ENCODE assay signal across 19 cellular contexts in the genomic region with DNA sequence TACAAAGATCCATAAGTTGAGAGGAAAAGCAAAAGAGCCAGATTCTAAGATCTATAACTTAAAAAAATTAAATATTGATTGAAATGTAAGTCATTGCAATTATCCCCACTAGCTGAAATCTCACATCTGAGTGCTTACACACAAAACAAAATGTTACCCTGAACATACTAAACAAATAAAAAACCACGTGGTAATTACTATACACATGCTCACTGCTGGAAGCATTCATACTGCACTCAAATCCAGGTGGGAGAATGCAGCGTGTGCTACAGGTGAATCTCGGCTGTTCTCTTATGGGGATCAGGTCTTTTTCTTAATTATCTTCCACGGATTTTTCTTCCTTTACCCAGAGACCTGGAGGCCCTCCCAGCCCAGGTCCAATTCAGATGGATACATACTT.
A peak's percentile ranks its signal among the peaks of the same experiment; 100 is the strongest.
DNase-seq lines count a peak whose midpoint lies in the region; ATAC-seq and TF ChIP-seq lines count a peak whose summit lies in the region.
"Had no signal": no experiment of that assay in that cellular context is flagged by ENCODE, and none has a peak within 500 bp of the region (broad histone marks: within the 10 kb centered on the region; RNA-seq: fewer than 3 reads in every experiment).

No MANE protein-coding gene starts in this region.

- 17 to 29% methylated on average over 4 of the region's 4 CpGs for WGBS in body of pancreas, 2 donors

- peaks cover 10% of the 10 kb centered on the region for H3K4me1 ChIP-seq in body of pancreas
- H3K4me1 ChIP-seq: BLaER1, HAP-1 had no signal

- H3K36me3 ChIP-seq in body of pancreas (replicated peaks in 1 of 2; ENCODE audit: insufficient read depth in 1 of 2, low read depth in 2 of 2): no peaks in the 10 kb centered on the region
- H3K36me3 ChIP-seq: BLaER1, HAP-1, SJCRH30 had no signal

- H3K4me3 ChIP-seq in body of pancreas: no peak overlapping the region
- H3K4me3 ChIP-seq: BLaER1, HAP-1, PC-9, SJCRH30 had no signal

- intact Hi-C loops in body of pancreas (cut with DNase I): no loop called here

- TF ChIP-seq POLR2A in body of pancreas (IDR thresholded peaks at IDR 0.05): no peak

- H3K27me3 ChIP-seq in body of pancreas: no peaks in the 10 kb centered on the region
- H3K27me3 ChIP-seq: SJCRH30 had no signal

- peak; percentile 48 for ATAC-seq in body of pancreas

- no peaks in the 10 kb centered on the region for H3K9me3 ChIP-seq in body of pancreas
- H3K9me3 ChIP-seq: BLaER1, SJCRH30 had no signal

- DNase-seq in NCI-H748 (lab: John Stamatoyannopoulos, UW; ENCODE audit: unreplicated experiment): peak; percentile 45
- no peak for DNase-seq in NCI-H748 treated with DMSO at 0.1 percent for 48 hours (lab: John Stamatoyannopoulos, UW)
- DNase-seq in DMS53 treated with DMSO at 0.1 percent for 48 hours (lab: John Stamatoyannopoulos, UW; ENCODE audit: unreplicated experiment): peak; percentile 66
- DNase-seq in NCI-H2081 treated with DMSO at 0.1 percent for 48 hours (lab: John Stamatoyannopoulos, UW): peak; percentile 3
- no peak for DNase-seq in body of pancreas
- no peak for DNase-seq in UCSD-AML1 (lab: John Stamatoyannopoulos, UW; ENCODE audit: unreplicated experiment)
- DNase-seq in ecto neural progenitor cell (ENCODE audit: low spot score): no peak
- no peak for DNase-seq in DMS 273 (lab: John Stamatoyannopoulos, UW; ENCODE audit: unreplicated experiment)
- DNase-seq: Calu3; CD4-positive, alpha-beta memory T cell; GDM1; Kasumi-1; MM.1S; NCI-H1092; PC-9; SJCRH30; T1000 had no signal

- no peak overlapping the region for H3K27ac ChIP-seq in body of pancreas
- H3K27ac ChIP-seq: BLaER1, PC-9, SJCRH30 had no signal

- no peak for TF ChIP-seq CTCF in body of pancreas (IDR thresholded peaks at IDR 0.05)

Comparison
In these comparisons a context has a peak if more than half of its experiments do, and no peak if none do; other contexts are left out.
1. DNase-seq: peak in NCI-H748 (single experiment), DMS53 treated with DMSO at 0.1 percent for 48 hours (single experiment) and NCI-H2081 treated with DMSO at 0.1 percent for 48 hours (single experiment); none in NCI-H748 treated with DMSO at 0.1 percent for 48 hours (single experiment), body of pancreas (0 of 4), UCSD-AML1 (single experiment), ecto neural progenitor cell (single experiment) and DMS 273 (single experiment).